In the genomic region with DNA sequence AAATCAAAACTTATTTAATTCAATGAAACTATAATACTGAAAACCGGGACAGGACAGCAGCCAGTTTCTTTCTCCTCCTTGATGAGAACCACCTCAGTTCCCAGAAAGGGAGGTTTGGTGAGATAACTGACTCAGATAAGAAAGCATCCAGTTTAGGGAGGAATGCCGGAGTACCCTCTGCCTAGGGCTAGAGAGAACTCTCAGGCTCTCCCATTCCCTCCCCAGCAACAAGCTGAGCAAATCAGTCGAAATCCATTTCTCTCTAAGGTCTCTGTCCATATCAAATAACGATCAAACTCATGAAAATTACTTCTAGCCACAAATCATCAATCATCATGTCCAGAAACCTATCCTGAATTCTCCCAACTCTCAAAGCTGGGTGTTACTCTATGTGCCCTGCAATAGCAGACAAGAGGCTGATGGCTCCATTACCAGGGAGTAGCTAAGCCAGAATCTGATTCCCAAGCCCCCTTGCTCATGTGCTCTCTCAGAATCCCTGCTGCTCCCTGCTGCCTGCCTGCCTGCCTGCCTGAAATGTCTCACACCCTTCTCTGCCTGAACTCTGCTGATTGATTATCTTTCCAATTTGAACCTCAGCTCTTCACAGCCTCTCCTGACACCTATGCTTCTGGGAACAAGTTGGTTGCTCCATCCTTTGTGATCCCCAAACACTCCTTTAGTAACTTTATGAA, we compare ENCODE assay signal across 12 cellular contexts. TPM values are rescaled to one million over a fixed set of nuclear protein-coding genes. Genes with fewer than 3 reads are reported as not detected.
A peak's percentile ranks its signal among the peaks of the same experiment; 100 is the strongest.
DNase-seq lines count a peak whose midpoint lies in the region; ATAC-seq and TF ChIP-seq lines count a peak whose summit lies in the region.
"Had no signal": no experiment of that assay in that cellular context is flagged by ENCODE, and none has a peak within 500 bp of the region (broad histone marks: within the 10 kb centered on the region; RNA-seq: fewer than 3 reads in every experiment).

No MANE protein-coding gene starts in this region.

- TF ChIP-seq CTCF in GM23338 (conservative IDR thresholded peaks at IDR 0.05; ENCODE audit: low read depth in 2 of 2) (no peak), ovary (IDR thresholded peaks at IDR 0.05) (no peak), foreskin keratinocyte (conservative IDR thresholded peaks at IDR 0.05) (no peak)

- peak overlapping the region; percentile 29 for H3K9ac ChIP-seq in adipocyte (ENCODE audit: low read length)

- no peaks in the 10 kb centered on the region for H3K36me3 ChIP-seq in CD8-positive, alpha-beta memory T cell (ENCODE audit: insufficient read depth, low read length)
- H3K36me3 ChIP-seq in GM23338 (ENCODE audit: insufficient read depth) (peaks cover 18% of the 10 kb centered on the region; the same call in 1 of the 2 replicates), adipocyte (ENCODE audit: control insufficient read depth, insufficient read depth, low read length, severe bottlenecking) (peaks cover 32% of the 10 kb centered on the region), mesodermal cell (ENCODE audit: control insufficient read depth, insufficient read depth, low read length) (peaks cover 44% of the 10 kb centered on the region), ovary (no peaks in the 10 kb centered on the region)

- H3K27me3 Mint-ChIP-seq in CD8-positive, alpha-beta memory T cell, result no peaks in the 10 kb centered on the region
- peaks cover 9% of the 10 kb centered on the region for H3K27me3 Mint-ChIP-seq in GM23338 (ENCODE audit: insufficient read depth, low read depth, poor library complexity)

- peak overlapping the region in 1 of 8 donors; percentile 38 for H3K27ac Mint-ChIP-seq in CD8-positive, alpha-beta memory T cell
- peak overlapping the region; percentile 17 for H3K27ac Mint-ChIP-seq in GM23338

- H3K9me2 ChIP-seq in GM23338 (ENCODE audit: insufficient read depth), result no peaks in the 10 kb centered on the region

- no peaks in the 10 kb centered on the region for H3K9me3 Mint-ChIP-seq in CD8-positive, alpha-beta memory T cell
- no peaks in the 10 kb centered on the region for H3K9me3 Mint-ChIP-seq in GM23338

- H4K20me1 ChIP-seq in GM23338 (replicated peaks; ENCODE audit: insufficient read depth), result no peaks in the 10 kb centered on the region; the same call in 1 of the 2 replicates

- no peak overlapping the region for H3K4me3 ChIP-seq in CD8-positive, alpha-beta memory T cell (ENCODE audit: low read length)
- H3K4me3 ChIP-seq in GM23338, result 0 out of 2 replicates have a peak overlapping the region, but pooled peaks have one; percentile 3
- peak overlapping the region; percentile 96 for H3K4me3 ChIP-seq in adipocyte (ENCODE audit: low read length)
- H3K4me3 ChIP-seq in mesodermal cell (ENCODE audit: extremely low read depth, insufficient read depth, low read length, poor library complexity, severe bottlenecking), result no peak overlapping the region
- no peak overlapping the region for H3K4me3 ChIP-seq in ovary
- H3K4me3 ChIP-seq: HAP-1, mucosa of descending colon had no signal

- no peak for DNase-seq in CD8-positive, alpha-beta memory T cell
- DNase-seq in GM23338 (ENCODE audit: low spot score), result no peak
- DNase-seq in adipocyte (ENCODE audit: low read depth), result no peak
- no peak for DNase-seq in ovary
- no peak for DNase-seq in stimulated activated naive CD4-positive, alpha-beta T cell treated with Interleukin-2 at 50 U/mL for 16 hours (lab: John Stamatoyannopoulos, UW)
- DNase-seq in foreskin keratinocyte, result no peak
- DNase-seq: activated CD8-positive, alpha-beta memory T cell treated with anti-CD3 and anti-CD28 coated beads, Interleukin-2, amount 50 U/mL, for 4 hours; mucosa of descending colon had no signal

- peaks cover 14% of the 10 kb centered on the region for H3F3A ChIP-seq in GM23338 (replicated peaks; ENCODE audit: low read depth)

- WGBS in mesodermal cell (ENCODE audit: insufficient coverage in 2 of 2), 2 experiments, result 51 to 67% methylated on average over 3 of the region's 4 CpGs
- WGBS in ovary, 3 donors, result 62 to 68% (median 64%) methylated on average over 4 of the region's 4 CpGs

- no peak for TF ChIP-seq EP300 in ovary (IDR thresholded peaks at IDR 0.05)

- H3K9me3 ChIP-seq in CD8-positive, alpha-beta memory T cell (ENCODE audit: low read length), result no peaks in the 10 kb centered on the region
- H3K9me3 ChIP-seq in adipocyte (ENCODE audit: control insufficient read depth, low read length), result no peaks in the 10 kb centered on the region
- no peaks in the 10 kb centered on the region for H3K9me3 ChIP-seq in mesodermal cell (ENCODE audit: control insufficient read depth, low read length)
- no peaks in the 10 kb centered on the region for H3K9me3 ChIP-seq in ovary
- H3K9me3 ChIP-seq: HAP-1, mucosa of descending colon had no signal

- POLR2A ChIA-PET in CD8-positive, alpha-beta memory T cell (lab: Charles Lee), result no interaction called here

- no peak overlapping the region for H3K4me2 ChIP-seq in GM23338

- no peaks in the 10 kb centered on the region for H3K27me3 ChIP-seq in CD8-positive, alpha-beta memory T cell (ENCODE audit: insufficient read depth, low read length, poor library complexity, severe bottlenecking)
- H3K27me3 ChIP-seq in GM23338 (ENCODE audit: insufficient read depth), result no peaks in the 10 kb centered on the region
- no peaks in the 10 kb centered on the region for H3K27me3 ChIP-seq in adipocyte (replicated peaks; ENCODE audit: control insufficient read depth, insufficient read depth, low read length)
- H3K27me3 ChIP-seq in ovary, result no peaks in the 10 kb centered on the region
- H3K27me3 ChIP-seq in foreskin keratinocyte, result no peaks in the 10 kb centered on the region

- H3K36me3 Mint-ChIP-seq in CD8-positive, alpha-beta memory T cell, result peaks cover 8 to 36% (median 10%) of the 10 kb centered on the region in 3 donors
- peaks cover 69% of the 10 kb centered on the region for H3K36me3 Mint-ChIP-seq in GM23338 (ENCODE audit: low read depth)

- H3K4me1 ChIP-seq in CD8-positive, alpha-beta memory T cell (ENCODE audit: insufficient read depth, low read length), result peaks cover 20% of the 10 kb centered on the region
- H3K4me1 ChIP-seq in GM23338 (ENCODE audit: insufficient read depth) (peaks cover 37% of the 10 kb centered on the region), adipocyte (ENCODE audit: control insufficient read depth, insufficient read depth, low read length) (peaks cover 34% of the 10 kb centered on the region), mesodermal cell (ENCODE audit: control insufficient read depth, insufficient read depth, low read length, poor library complexity, severe bottlenecking) (peaks cover 16% of the 10 kb centered on the region), ovary (ENCODE audit: insufficient read depth) (peaks cover 2% of the 10 kb centered on the region), foreskin keratinocyte (no peaks in the 10 kb centered on the region)

- intact Hi-C loops in ovary (cut with DNase I), result loop anchor here in 2 of 4 donors (10.0 kb wide), 2 partner anchors 128 to 388 kb away; no protein-coding TSS in a partner anchor

- no peak overlapping the region for H2AFZ ChIP-seq in GM23338

- CTCF ChIA-PET in CD8-positive, alpha-beta memory T cell (lab: Charles Lee), result interaction anchor here (1.2 kb wide), 1 partner anchor 12 kb away, joined by 4 read pairs; no protein-coding TSS in a partner anchor

- TF ChIP-seq POLR2A in ovary (IDR thresholded peaks at IDR 0.05), result no peak

- peaks cover 21 to 34% (median 32%) of the 10 kb centered on the region in 3 donors for H3K4me1 Mint-ChIP-seq in CD8-positive, alpha-beta memory T cell
- H3K4me1 Mint-ChIP-seq in GM23338, result peaks cover 42% of the 10 kb centered on the region

- ATAC-seq in GM23338, result no peak
- no peak for ATAC-seq in GM18520 (IDR thresholded peaks at IDR 0.05; ENCODE audit: unreplicated experiment)
- ATAC-seq in foreskin keratinocyte, result no peak
- ATAC-seq: mucosa of descending colon had no signal

- peak overlapping the region in 2 of 7 donors; percentile 12 to 37 for H3K4me3 Mint-ChIP-seq in CD8-positive, alpha-beta memory T cell
- peak overlapping the region; percentile 26 for H3K4me3 Mint-ChIP-seq in GM23338

- peak overlapping the region; percentile 84 for H3K27ac ChIP-seq in CD8-positive, alpha-beta memory T cell (ENCODE audit: low read depth, low read length)
- H3K27ac ChIP-seq in GM23338 (ENCODE audit: low read depth), result peak overlapping the region; percentile 100
- peak overlapping the region; percentile 32 for H3K27ac ChIP-seq in mesodermal cell (ENCODE audit: low read depth, low read length, severe bottlenecking)
- no peak overlapping the region for H3K27ac ChIP-seq in ovary
- H3K27ac ChIP-seq in foreskin keratinocyte, result no peak overlapping the region

- H3K79me2 ChIP-seq in GM23338 (replicated peaks; ENCODE audit: insufficient read depth), result peaks cover 51% of the 10 kb centered on the region

RNA-seq across cellular contexts. Expression of a gene that starts 3.8 kb away (rescaled TPM):
- total RNA-seq in CD8-positive, alpha-beta memory T cell, result 1 to 10 TPM; 7.8 to 9.1 TPM
- polyA plus RNA-seq in CD8-positive, alpha-beta memory T cell, result 10.4 TPM
- total RNA-seq in GM23338 (2014; rRNA removed; shearing (Covaris generic)), result 13.1 and 15.9 TPM in 2 replicates
- polyA plus RNA-seq in GM23338 (2016; fragmentation: Nextera tagmentation; extraction: Ambion mirVana), result 7.8 and 8.5 TPM in 2 replicates
- 6.1 TPM for polyA plus RNA-seq in mesodermal cell (2013, experiment 1 of 2)
- 4.6 TPM for polyA plus RNA-seq in mesodermal cell (2013, experiment 2 of 2)
- 10 to 100 TPM in 3 of 7 donors, 1 to 10 TPM in 4; 8.4 to 16.9 (median 9.8) TPM for total RNA-seq in ovary
- polyA plus RNA-seq in ovary, result 1 to 10 TPM; 4.2 to 7.4 TPM
- 7.0 and 7.6 TPM in 2 replicates for total RNA-seq in foreskin keratinocyte
- polyA plus RNA-seq in foreskin keratinocyte, result 6.2 and 6.4 TPM in 2 replicates

RNA-seq across cellular contexts. Expression of a gene that starts 49.4 kb away (rescaled TPM):
- total RNA-seq in CD8-positive, alpha-beta memory T cell, result not detected
- polyA plus RNA-seq in CD8-positive, alpha-beta memory T cell, result not detected
- not detected in 2 replicates for total RNA-seq in GM23338 (2014; rRNA removed; shearing (Covaris generic))
- not detected in 2 replicates for polyA plus RNA-seq in GM23338 (2016; fragmentation: Nextera tagmentation; extraction: Ambion mirVana)
- not detected for polyA plus RNA-seq in mesodermal cell (2013, experiment 1 of 2)
- polyA plus RNA-seq in mesodermal cell (2013, experiment 2 of 2), result not detected
- not detected for total RNA-seq in ovary
- not detected for polyA plus RNA-seq in ovary
- not detected in 2 replicates for total RNA-seq in foreskin keratinocyte
- not detected in 2 replicates for polyA plus RNA-seq in foreskin keratinocyte
- total RNA-seq: glomerular endothelial cell had no signal

Comparison
In these comparisons a context has a peak if more than half of its experiments do, and no peak if none do; other contexts are left out.
1. H3K27ac ChIP-seq: peak in CD8-positive, alpha-beta memory T cell (single experiment), GM23338 (single experiment) and mesodermal cell (single experiment); none in ovary (0 of 2) and foreskin keratinocyte (single experiment).
2. H3K4me3 ChIP-seq: peak in GM23338 (single experiment) and adipocyte (single experiment); none in CD8-positive, alpha-beta memory T cell (single experiment), mesodermal cell (single experiment) and ovary (single experiment).